Comparison of ENCODE assay signal across 10 cellular contexts in genomic region chr3:94064243-94064642, GRCh38. TPM values are rescaled to one million over a fixed set of nuclear protein-coding genes. Genes with fewer than 3 reads are reported as not detected.
DNase-seq lines count a peak whose midpoint lies in the region; ATAC-seq, FAIRE-seq and TF ChIP-seq lines count a peak whose summit lies in the region.
"Had no signal": no experiment of that assay in that cellular context is flagged by ENCODE, and none has a peak within 500 bp of the region (broad histone marks: within the 10 kb centered on the region; RNA-seq: fewer than 3 reads in every experiment).

No MANE protein-coding gene starts in this region.

- peaks cover 24% of the 10 kb centered on the region for H3K4me1 ChIP-seq in HepG2 (ENCODE audit: insufficient read depth, low read length)
- H3K4me1 ChIP-seq in right lobe of liver: peaks cover 0 to 16% (median 3%) of the 10 kb centered on the region in 4 donors
- H3K4me1 ChIP-seq in left lung: peaks cover 30 to 46% of the 10 kb centered on the region in 2 donors
- peaks cover 28% of the 10 kb centered on the region for H3K4me1 ChIP-seq in upper lobe of right lung

- DNase-seq in HepG2 (ENCODE audit: low spot score): no peak
- no peak for DNase-seq in right lobe of liver
- no peak for DNase-seq in activated CD8-positive, alpha-beta T cell treated with anti-CD3 and anti-CD28 coated beads, Interleukin-2, amount 10 ng/mL, durations not matched to agents 7 days and 5 days
- no peak for DNase-seq in left lung
- DNase-seq in upper lobe of right lung: no peak
- no peak for DNase-seq in D721Med (ENCODE audit: insufficient read length, low spot score)
- no peak for DNase-seq in inferior parietal cortex (ENCODE audit: extremely low spot score)
- DNase-seq in head of caudate nucleus: no peak
- DNase-seq: NCI-H510A had no signal

- H3K9ac ChIP-seq in HepG2 (ENCODE audit: insufficient read depth, low read depth, low read length): peak overlapping the region; percentile 95; the same call in 1 of the 2 replicates

- TF ChIP-seq RAD21 in HepG2 (CRISPR knock-in tag; IDR thresholded peaks at IDR 0.05): no peak

- ATAC-seq in HepG2 (no peak), right lobe of liver (no peak), left lung (no peak), upper lobe of right lung (no peak)
- ATAC-seq in activated CD8-positive, alpha-beta T cell treated with anti-CD3 and anti-CD28 coated beads, Interleukin-2, amount 10 ng/mL, durations not matched to agents 7 days and 5 days: no peak

- CTCF ChIA-PET in HepG2 (lab: Yijun Ruan, JAX; ENCODE audit: low intra/inter-chr PET ratio, low total read pairs): no interaction called here
- CTCF ChIA-PET in activated CD8-positive, alpha-beta T cell treated with anti-CD3 and anti-CD28 coated beads, Interleukin-2, amount 10 ng/mL, durations not matched to agents 7 days and 5 days (lab: Charles Lee): interaction anchor here (0.7 to 3.0 kb wide), 4 partner anchors 15 to 63 kb away, joined by 3 to 31 read pairs (median 8); no protein-coding TSS in a partner anchor

- H3K4me3 ChIP-seq in HepG2 (replicated peaks in 1 of 3; ENCODE audit: insufficient read depth in 1 of 3, low read depth in 2 of 3, low read length in 3 of 3): peak overlapping the region in 1 of 3 experiments; percentile 88; a peak in 1 of 6 replicates
- no peak overlapping the region for H3K4me3 ChIP-seq in right lobe of liver
- peak overlapping the region; percentile 48 to 56 for H3K4me3 ChIP-seq in left lung
- H3K4me3 ChIP-seq in upper lobe of right lung: peak overlapping the region; percentile 82

- peaks cover 35% of the 10 kb centered on the region for H3K4me1 Mint-ChIP-seq in activated CD8-positive, alpha-beta T cell treated with anti-CD3 and anti-CD28 coated beads, Interleukin-2, amount 10 ng/mL, durations not matched to agents 7 days and 5 days (ENCODE audit: low read depth)

- BruUV-seq in HepG2 (replicated peaks; lab: Mats Ljungman, UMichigan): no TSS peak

- FAIRE-seq in HepG2 (lab: Jason Lieb, UNC): no peak
- FAIRE-seq in D721Med (lab: Jason Lieb, UNC): no peak

- no peaks in the 10 kb centered on the region for H4K20me1 ChIP-seq in HepG2 (ENCODE audit: insufficient read depth, low read length)

- intact Hi-C loops in HepG2 (cut with micrococcal nuclease; ENCODE audit: unreplicated experiment) (loop anchor here (10.0 kb wide), 1 partner anchor 159 kb away; no protein-coding TSS in a partner anchor), right lobe of liver (cut with DNase I) (loop anchor here in 1 of 2 donors (10.0 kb wide), 1 partner anchor 59 kb away; no protein-coding TSS in a partner anchor), left lung (cut with DNase I) (no loop called here), upper lobe of right lung (cut with DNase I) (loop anchor here (10.0 kb wide), 1 partner anchor 59 kb away; no protein-coding TSS in a partner anchor), head of caudate nucleus (cut with DNase I) (loop anchor here (10.0 kb wide), 1 partner anchor 59 kb away; no protein-coding TSS in a partner anchor)

- POLR2A ChIA-PET in HepG2 (lab: Yijun Ruan, JAX): interaction anchor here (1.8 to 2.4 kb wide), 3 partner anchors 15 to 84 kb away, joined by 5 to 24 read pairs (median 6); partner anchors contain the start of gene ARL13B
- POLR2A ChIA-PET in activated CD8-positive, alpha-beta T cell treated with anti-CD3 and anti-CD28 coated beads, Interleukin-2, amount 10 ng/mL, durations not matched to agents 7 days and 5 days (lab: Charles Lee): no interaction called here

- no peaks in the 10 kb centered on the region for H3K9me3 Mint-ChIP-seq in activated CD8-positive, alpha-beta T cell treated with anti-CD3 and anti-CD28 coated beads, Interleukin-2, amount 10 ng/mL, durations not matched to agents 7 days and 5 days (ENCODE audit: insufficient read depth)

- TF ChIP-seq EP300 in HepG2 (IDR thresholded peaks at IDR 0.05; ENCODE audit: low read depth in 2 of 2, low read length in 2 of 2) (no peak), HepG2 (CRISPR knock-in tag; IDR thresholded peaks at IDR 0.05; ENCODE audit: borderline replicate concordance) (no peak)

- H3K36me3 Mint-ChIP-seq in activated CD8-positive, alpha-beta T cell treated with anti-CD3 and anti-CD28 coated beads, Interleukin-2, amount 10 ng/mL, durations not matched to agents 7 days and 5 days (ENCODE audit: low read depth): peaks cover 52% of the 10 kb centered on the region

- peaks cover 10% of the 10 kb centered on the region; the same call in 1 of the 2 replicates for H3K9me3 ChIP-seq in HepG2 (ENCODE audit: low read length)
- no peaks in the 10 kb centered on the region for H3K9me3 ChIP-seq in right lobe of liver
- no peaks in the 10 kb centered on the region for H3K9me3 ChIP-seq in left lung
- H3K9me3 ChIP-seq in upper lobe of right lung: no peaks in the 10 kb centered on the region

- H3K27me3 ChIP-seq in HepG2 (ENCODE audit: control insufficient read depth in 1 of 2, insufficient read depth in 2 of 2, low read length in 2 of 2) (no peaks in the 10 kb centered on the region; a peak in 1 of 5 replicates), right lobe of liver (no peaks in the 10 kb centered on the region), left lung (no peaks in the 10 kb centered on the region), upper lobe of right lung (no peaks in the 10 kb centered on the region)

- peak overlapping the region; percentile 98 for H3K4me3 Mint-ChIP-seq in activated CD8-positive, alpha-beta T cell treated with anti-CD3 and anti-CD28 coated beads, Interleukin-2, amount 10 ng/mL, durations not matched to agents 7 days and 5 days

- H3K79me2 ChIP-seq in HepG2 (ENCODE audit: insufficient read depth, low read length): peaks cover 15% of the 10 kb centered on the region

- WGBS in HepG2 (ENCODE audit: low lambda C conversion rate): 91% methylated on average over 4 of the region's 4 CpGs
- 66% methylated on average over 4 of the region's 4 CpGs for WGBS in right lobe of liver (ENCODE audit: insufficient coverage, low coverage, low lambda C conversion rate, missing lambda C conversion rate)

- peak overlapping the region; percentile 98 for H3K27ac ChIP-seq in HepG2 (ENCODE audit: extremely low read length, insufficient read depth, low read length)
- no peak overlapping the region for H3K27ac ChIP-seq in right lobe of liver
- peak overlapping the region; percentile 95 to 97 for H3K27ac ChIP-seq in left lung
- H3K27ac ChIP-seq in upper lobe of right lung: no peak overlapping the region

- peaks cover 0 to 10% of the 10 kb centered on the region in 2 experiments; a peak in 1 of 5 replicates for H3K36me3 ChIP-seq in HepG2 (replicated peaks in 1 of 2; ENCODE audit: control insufficient read depth in 1 of 2, insufficient read depth in 2 of 2, low read length in 2 of 2)
- no peaks in the 10 kb centered on the region for H3K36me3 ChIP-seq in right lobe of liver
- peaks cover 0 to 21% of the 10 kb centered on the region in 2 donors for H3K36me3 ChIP-seq in left lung
- peaks cover 7% of the 10 kb centered on the region for H3K36me3 ChIP-seq in upper lobe of right lung

- H3K4me2 ChIP-seq in HepG2 (ENCODE audit: low read depth, low read length): peak overlapping the region; percentile 78

- in situ Hi-C loops in HepG2 (cut with HindIII; ENCODE audit: extremely low pct_ligation_motif_present, low pct_unique_long_range_greater_than_20kb): loop anchor here (10.0 kb wide), 1 partner anchor 59 kb away; no protein-coding TSS in a partner anchor

- H3K27me3 Mint-ChIP-seq in activated CD8-positive, alpha-beta T cell treated with anti-CD3 and anti-CD28 coated beads, Interleukin-2, amount 10 ng/mL, durations not matched to agents 7 days and 5 days (ENCODE audit: low read depth): no peaks in the 10 kb centered on the region

- H2AFZ ChIP-seq in HepG2 (ENCODE audit: low read length): no peak overlapping the region

- TF ChIP-seq CTCF in HepG2 (CRISPR knock-in tag; IDR thresholded peaks at IDR 0.05) (no peak), right lobe of liver (IDR thresholded peaks at IDR 0.05) (no peak), left lung (IDR thresholded peaks at IDR 0.05) (no peak), upper lobe of right lung (IDR thresholded peaks at IDR 0.05) (no peak), D721Med (IDR thresholded peaks at IDR 0.05; ENCODE audit: insufficient read depth, missing control alignments) (no peak)

- H3K27ac Mint-ChIP-seq in activated CD8-positive, alpha-beta T cell treated with anti-CD3 and anti-CD28 coated beads, Interleukin-2, amount 10 ng/mL, durations not matched to agents 7 days and 5 days: peak overlapping the region; percentile 98

- no peak for TF ChIP-seq POLR2A in HepG2 (IDR thresholded peaks at IDR 0.05; ENCODE audit: insufficient read depth in 1 of 2, low read depth in 2 of 2, low read length in 2 of 2)
- TF ChIP-seq POLR2A in right lobe of liver (IDR thresholded peaks at IDR 0.05): no peak

RNA-seq across cellular contexts. Expression of gene NSUN3, which starts 1.4 kb away (rescaled TPM):
- total RNA-seq in HepG2 (2016; rRNA removed; fragmentation: Illumina TruSeq; extraction: Trizol) (10.6 and 12.4 TPM in 2 replicates), right lobe of liver (1 to 10 TPM; 4.9 to 6.2 (median 5.6) TPM), left lung (10 to 100 TPM; 13.4 to 14.5 TPM), upper lobe of right lung (18.0 TPM)
- 1.8 and 2.6 TPM in 2 replicates for total RNA-seq in HepG2 (2016; cell fraction: cytosol; rRNA removed; fragmentation: Illumina TruSeq; extraction: Trizol; ENCODE audit: low read depth)
- total RNA-seq in HepG2 (2016; cell fraction: insoluble cytoplasmic fraction; rRNA removed; fragmentation: Illumina TruSeq; extraction: Trizol): 9.4 and 12.2 TPM in 2 replicates
- total RNA-seq in HepG2 (2016; cell fraction: membrane; rRNA removed; fragmentation: Illumina TruSeq; extraction: Trizol): 3.2 and 3.7 TPM in 2 replicates
- total RNA-seq in HepG2 (2016; cell fraction: nucleus; rRNA removed; fragmentation: Illumina TruSeq; extraction: Trizol): 17.1 and 23.0 TPM in 2 replicates
- polyA plus RNA-seq in HepG2 (2011; rRNA removed): 3.2 and 3.6 TPM in 2 replicates
- 1.7 and 2.3 TPM in 2 replicates for polyA plus RNA-seq in HepG2 (2011; cell fraction: cytosol; rRNA removed)
- 2.4 and 2.5 TPM in 2 replicates for polyA plus RNA-seq in HepG2 (2011; cell fraction: nucleus; rRNA removed)
- 4.1 and 4.2 TPM in 2 replicates for polyA plus RNA-seq in HepG2 (2012)
- polyA plus RNA-seq in HepG2 (2016; cell fraction: cytosol; fragmentation: Illumina TruSeq; extraction: Trizol; ENCODE audit: low read depth): 0.26 and 0.83 TPM in 2 replicates
- polyA plus RNA-seq in HepG2 (2016; cell fraction: insoluble cytoplasmic fraction; fragmentation: Illumina TruSeq; extraction: Trizol; ENCODE audit: low read depth): 8.8 and 9.8 TPM in 2 replicates
- polyA plus RNA-seq in HepG2 (2016; cell fraction: membrane; fragmentation: Illumina TruSeq; extraction: Trizol; ENCODE audit: low read depth): 0.47 and 1.3 TPM in 2 replicates
- 5.3 and 6.2 TPM in 2 replicates for polyA plus RNA-seq in HepG2 (2016; cell fraction: nucleus; fragmentation: Illumina TruSeq; extraction: Trizol; ENCODE audit: insufficient read depth, low read depth)
- 8.0 and 14.5 TPM in 2 replicates for polyA minus RNA-seq in HepG2 (2011; rRNA and poly(A)+ RNA removed; ENCODE audit: low replicate concordance)
- 3.4 and 4.0 TPM in 2 replicates for polyA minus RNA-seq in HepG2 (2011; cell fraction: cytosol; rRNA and poly(A)+ RNA removed)
- 31.7 and 41.6 TPM in 2 replicates for polyA minus RNA-seq in HepG2 (2011; cell fraction: nucleus; rRNA and poly(A)+ RNA removed)
- total RNA-seq in activated CD8-positive, alpha-beta T cell treated with anti-CD3 and anti-CD28 coated beads, Interleukin-2, amount 10 ng/mL, durations not matched to agents 7 days and 5 days: 10 to 100 TPM; 14.1 TPM

RNA-seq across cellular contexts. Expression of gene DHFR2, which starts 1.5 kb away (rescaled TPM):
- total RNA-seq in HepG2 (2016; rRNA removed; fragmentation: Illumina TruSeq; extraction: Trizol): 3.1 and 4.6 TPM in 2 replicates
- 0.35 and 0.40 TPM in 2 replicates for total RNA-seq in HepG2 (2016; cell fraction: cytosol; rRNA removed; fragmentation: Illumina TruSeq; extraction: Trizol; ENCODE audit: low read depth)
- 3.1 and 4.0 TPM in 2 replicates for total RNA-seq in HepG2 (2016; cell fraction: insoluble cytoplasmic fraction; rRNA removed; fragmentation: Illumina TruSeq; extraction: Trizol)
- total RNA-seq in HepG2 (2016; cell fraction: membrane; rRNA removed; fragmentation: Illumina TruSeq; extraction: Trizol): 1.1 and 1.5 TPM in 2 replicates
- 3.9 and 4.0 TPM in 2 replicates for total RNA-seq in HepG2 (2016; cell fraction: nucleus; rRNA removed; fragmentation: Illumina TruSeq; extraction: Trizol)
- polyA plus RNA-seq in HepG2 (2011; rRNA removed): 1.4 and 1.8 TPM in 2 replicates
- polyA plus RNA-seq in HepG2 (2011; cell fraction: cytosol; rRNA removed): 0.78 and 1.1 TPM in 2 replicates
- polyA plus RNA-seq in HepG2 (2011; cell fraction: nucleus; rRNA removed): 0.68 and 0.95 TPM in 2 replicates
- 2.8 and 2.9 TPM in 2 replicates for polyA plus RNA-seq in HepG2 (2012)
- 0.07 and 0.23 TPM in 2 replicates for polyA plus RNA-seq in HepG2 (2016; cell fraction: cytosol; fragmentation: Illumina TruSeq; extraction: Trizol; ENCODE audit: low read depth)
- 2.3 and 3.2 TPM in 2 replicates for polyA plus RNA-seq in HepG2 (2016; cell fraction: insoluble cytoplasmic fraction; fragmentation: Illumina TruSeq; extraction: Trizol; ENCODE audit: low read depth)
- 0.55 and 0.68 TPM in 2 replicates for polyA plus RNA-seq in HepG2 (2016; cell fraction: membrane; fragmentation: Illumina TruSeq; extraction: Trizol; ENCODE audit: low read depth)
- polyA plus RNA-seq in HepG2 (2016; cell fraction: nucleus; fragmentation: Illumina TruSeq; extraction: Trizol; ENCODE audit: insufficient read depth, low read depth): 4.0 TPM in 2 replicates
- polyA minus RNA-seq in HepG2 (2011; rRNA and poly(A)+ RNA removed; ENCODE audit: low replicate concordance): 1.3 and 1.7 TPM in 2 replicates
- 1.5 and 1.8 TPM in 2 replicates for polyA minus RNA-seq in HepG2 (2011; cell fraction: cytosol; rRNA and poly(A)+ RNA removed)
- polyA minus RNA-seq in HepG2 (2011; cell fraction: nucleus; rRNA and poly(A)+ RNA removed): 5.0 and 6.6 TPM in 2 replicates
- 1 to 10 TPM; 3.3 to 5.7 (median 4.1) TPM for total RNA-seq in right lobe of liver
- 1 to 10 TPM; 6.4 to 8.1 TPM for total RNA-seq in activated CD8-positive, alpha-beta T cell treated with anti-CD3 and anti-CD28 coated beads, Interleukin-2, amount 10 ng/mL, durations not matched to agents 7 days and 5 days
- total RNA-seq in left lung: 1 to 10 TPM; 6.6 to 7.4 TPM
- total RNA-seq in upper lobe of right lung: 8.1 TPM

RNA-seq across cellular contexts. Expression of gene STX19, which starts 35.8 kb away (rescaled TPM):
- total RNA-seq in HepG2 (2016; rRNA removed; fragmentation: Illumina TruSeq; extraction: Trizol) (not detected in 2 replicates), right lobe of liver (not detected), left lung (1 to 10 TPM; 2.4 to 4.8 TPM), upper lobe of right lung (2.8 TPM)
- not detected in 2 replicates for total RNA-seq in HepG2 (2016; cell fraction: cytosol; rRNA removed; fragmentation: Illumina TruSeq; extraction: Trizol; ENCODE audit: low read depth)
- total RNA-seq in HepG2 (2016; cell fraction: insoluble cytoplasmic fraction; rRNA removed; fragmentation: Illumina TruSeq; extraction: Trizol): not detected in 2 replicates
- not detected in 2 replicates for total RNA-seq in HepG2 (2016; cell fraction: membrane; rRNA removed; fragmentation: Illumina TruSeq; extraction: Trizol)
- not detected in 2 replicates for total RNA-seq in HepG2 (2016; cell fraction: nucleus; rRNA removed; fragmentation: Illumina TruSeq; extraction: Trizol)
- polyA plus RNA-seq in HepG2 (2011; rRNA removed): not detected in 2 replicates
- polyA plus RNA-seq in HepG2 (2011; cell fraction: cytosol; rRNA removed): not detected in 2 replicates
- not detected in 2 replicates for polyA plus RNA-seq in HepG2 (2011; cell fraction: nucleus; rRNA removed)
- polyA plus RNA-seq in HepG2 (2012): 0.12 TPM in 1 of 2 replicates, not detected in the other
- polyA plus RNA-seq in HepG2 (2016; cell fraction: cytosol; fragmentation: Illumina TruSeq; extraction: Trizol; ENCODE audit: low read depth): not detected in 2 replicates
- not detected in 2 replicates for polyA plus RNA-seq in HepG2 (2016; cell fraction: insoluble cytoplasmic fraction; fragmentation: Illumina TruSeq; extraction: Trizol; ENCODE audit: low read depth)
- not detected in 2 replicates for polyA plus RNA-seq in HepG2 (2016; cell fraction: membrane; fragmentation: Illumina TruSeq; extraction: Trizol; ENCODE audit: low read depth)
- polyA plus RNA-seq in HepG2 (2016; cell fraction: nucleus; fragmentation: Illumina TruSeq; extraction: Trizol; ENCODE audit: insufficient read depth, low read depth): not detected in 2 replicates
- polyA minus RNA-seq in HepG2 (2011; rRNA and poly(A)+ RNA removed; ENCODE audit: low replicate concordance): not detected in 2 replicates
- not detected in 2 replicates for polyA minus RNA-seq in HepG2 (2011; cell fraction: cytosol; rRNA and poly(A)+ RNA removed)
- not detected in 2 replicates for polyA minus RNA-seq in HepG2 (2011; cell fraction: nucleus; rRNA and poly(A)+ RNA removed)
- total RNA-seq in activated CD8-positive, alpha-beta T cell treated with anti-CD3 and anti-CD28 coated beads, Interleukin-2, amount 10 ng/mL, durations not matched to agents 7 days and 5 days: not detected
- total RNA-seq: omental fat pad had no signal

Comparison
In these comparisons a context has a peak if more than half of its experiments do, and no peak if none do; other contexts are left out.
1. H3K27ac ChIP-seq: peak in HepG2 (single experiment) and left lung (2 of 2); none in right lobe of liver (0 of 3) and upper lobe of right lung (single experiment).
2. H3K4me3 ChIP-seq: peak in left lung (2 of 2) and upper lobe of right lung (single experiment); none in right lobe of liver (0 of 3).
3. intact Hi-C loops: an anchor here in HepG2 (10.0 kb wide), upper lobe of right lung (10.0 kb wide) and head of caudate nucleus (10.0 kb wide); none called in left lung.